In genomic region chr6:29737707-29738630, GRCh38 we compare ENCODE assay signal across 8 cellular contexts.
DNase-seq lines count a peak whose midpoint lies in the region; ATAC-seq and TF ChIP-seq lines count a peak whose summit lies in the region.

No MANE protein-coding gene starts in this region.

- no peak overlapping the region for H3K27ac Mint-ChIP-seq in memory B cell
- H3K27ac Mint-ChIP-seq in stimulated activated effector memory CD8-positive, alpha-beta T cell treated with anti-CD3 and anti-CD28 coated beads, Interleukin-12 subunit alpha, Interleukin-12 subunit beta, amount 100 ng/mL, for 72 hours = no peak overlapping the region

- peaks cover 2% of the 10 kb centered on the region for H3K36me3 Mint-ChIP-seq in memory B cell
- no peaks in the 10 kb centered on the region for H3K36me3 Mint-ChIP-seq in stimulated activated effector memory CD8-positive, alpha-beta T cell treated with anti-CD3 and anti-CD28 coated beads, Interleukin-12 subunit alpha, Interleukin-12 subunit beta, amount 100 ng/mL, for 72 hours

- no peaks in the 10 kb centered on the region for H3K9me3 Mint-ChIP-seq in memory B cell
- H3K9me3 Mint-ChIP-seq in stimulated activated effector memory CD8-positive, alpha-beta T cell treated with anti-CD3 and anti-CD28 coated beads, Interleukin-12 subunit alpha, Interleukin-12 subunit beta, amount 100 ng/mL, for 72 hours = no peaks in the 10 kb centered on the region

- peak; percentile 90 for TF ChIP-seq CTCF in AG09309 (IDR thresholded peaks at IDR 0.05; ENCODE audit: control insufficient read depth, insufficient read depth, low read depth, low read length, missing control alignments)

- ATAC-seq in GM18870 (IDR thresholded peaks at IDR 0.05; ENCODE audit: unreplicated experiment) (peak; percentile 48), memory B cell (ENCODE audit: low read depth) (peak; percentile 94), GM18907 (IDR thresholded peaks at IDR 0.05; ENCODE audit: unreplicated experiment) (no peak)
- ATAC-seq in stimulated activated effector memory CD8-positive, alpha-beta T cell treated with anti-CD3 and anti-CD28 coated beads, Interleukin-12 subunit alpha, Interleukin-12 subunit beta, amount 100 ng/mL, for 72 hours = peak; percentile 86

- H3K27me3 Mint-ChIP-seq in memory B cell = no peaks in the 10 kb centered on the region

- H3K4me1 Mint-ChIP-seq in memory B cell = peaks cover 4% of the 10 kb centered on the region
- peaks cover 18% of the 10 kb centered on the region for H3K4me1 Mint-ChIP-seq in stimulated activated effector memory CD8-positive, alpha-beta T cell treated with anti-CD3 and anti-CD28 coated beads, Interleukin-12 subunit alpha, Interleukin-12 subunit beta, amount 100 ng/mL, for 72 hours

- DNase-seq in AG09309 (ENCODE audit: low read depth) (peak; percentile 45), NCI-H226 (peak; percentile 23), ecto neural progenitor cell (ENCODE audit: low spot score) (peak; percentile 72), memory B cell (ENCODE audit: low spot score in 2 of 2) (peak; percentile 59 to 62)
- DNase-seq in activated CD4-positive, alpha-beta T cell treated with anti-CD3 and anti-CD28 coated beads, Interleukin-2, amount 50 U/mL, for 48 hours = peak; percentile 65 to 76
- DNase-seq in stimulated activated effector memory CD8-positive, alpha-beta T cell treated with anti-CD3 and anti-CD28 coated beads, Interleukin-12 subunit alpha, Interleukin-12 subunit beta, amount 100 ng/mL, for 72 hours (ENCODE audit: low spot score in 2 of 2) = peak; percentile 41 to 75

- H3K4me3 Mint-ChIP-seq in memory B cell = no peak overlapping the region
- no peak overlapping the region for H3K4me3 Mint-ChIP-seq in stimulated activated effector memory CD8-positive, alpha-beta T cell treated with anti-CD3 and anti-CD28 coated beads, Interleukin-12 subunit alpha, Interleukin-12 subunit beta, amount 100 ng/mL, for 72 hours

- no peak overlapping the region for H3K4me3 ChIP-seq in AG09309 (ENCODE audit: control insufficient read depth, low read depth, low read length)
